9 cellular contexts compared by ENCODE assay signal in the genomic region with DNA sequence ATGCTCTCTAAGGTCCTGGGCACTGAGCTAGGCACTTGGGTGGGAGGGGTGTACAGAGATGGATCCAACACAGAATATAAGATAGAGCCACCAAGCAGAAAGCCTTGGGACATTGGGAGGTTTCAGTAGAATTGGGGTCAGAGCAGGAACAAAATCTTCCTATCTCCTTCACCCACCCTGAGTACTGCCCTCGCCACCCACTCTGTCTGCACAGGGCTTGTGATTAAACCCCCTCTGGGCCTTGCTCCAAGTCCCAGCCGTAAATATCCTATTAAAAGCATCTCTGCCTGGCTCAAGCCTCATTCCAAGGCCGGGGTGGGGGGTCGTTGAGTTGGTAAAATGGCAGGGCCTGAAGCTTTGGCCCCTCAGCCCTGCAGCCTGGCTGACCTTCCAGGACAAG.
"Had no signal": no experiment of that assay in that cellular context is flagged by ENCODE, and none has a peak within 500 bp of the region (broad histone marks: within the 10 kb centered on the region; RNA-seq: fewer than 3 reads in every experiment).

No MANE protein-coding gene starts in this region.

- H3K9ac ChIP-seq: GM23248, KMS-11 had no signal

- FAIRE-seq: HepG2 had no signal

- H3K4me1 ChIP-seq: HAP-1 had no signal

- H3K9me3 ChIP-seq: HAP-1 had no signal

- H3K36me3 ChIP-seq: HAP-1 had no signal

- H3K27ac ChIP-seq: GM23248, HL-60, KMS-11 had no signal

- DNase-seq: GM23248, GOT3, H7, KBM-7 had no signal

- H3K4me3 ChIP-seq: GM23248, HAP-1 had no signal

- ATAC-seq: HCT116, HepG2 had no signal
